ENCODE assay signal across 18 cellular contexts in genomic region chr13:108121406-108121805, GRCh38.
DNase-seq lines count a peak whose midpoint lies in the region; ATAC-seq and TF ChIP-seq lines count a peak whose summit lies in the region.
"Had no signal": no experiment of that assay in that cellular context is flagged by ENCODE, and none has a peak within 500 bp of the region (broad histone marks: within the 10 kb centered on the region; RNA-seq: fewer than 3 reads in every experiment).

No MANE protein-coding gene starts in this region.

- intact Hi-C loops in A673 (cut with micrococcal nuclease; ENCODE audit: unreplicated experiment): no loop called here
- intact Hi-C loops in left lung (cut with DNase I): no loop called here

- BruUV-seq in A673 (replicated peaks; lab: Mats Ljungman, UMichigan): no TSS peak

- H3K36me3 ChIP-seq in A673 (ENCODE audit: insufficient read depth, low read length, poor library complexity, severe bottlenecking) (no peaks in the 10 kb centered on the region), H7 (replicated peaks; ENCODE audit: control insufficient read depth, insufficient read depth, low read length) (no peaks in the 10 kb centered on the region), OCI-LY3 (replicated peaks; ENCODE audit: low read depth, low read length) (no peaks in the 10 kb centered on the region), left lung (no peaks in the 10 kb centered on the region)

- DNase-seq in A673 (ENCODE audit: low spot score): peak; percentile 18
- peak; percentile 1 for DNase-seq in H7
- no peak for DNase-seq in epithelial cell of proximal tubule (ENCODE audit: low read depth)
- no peak for DNase-seq in NCI-H345 (lab: John Stamatoyannopoulos, UW)
- no peak for DNase-seq in left lung
- DNase-seq: AML-193; CD4-positive, CD25-positive, alpha-beta regulatory T cell; DND-41; GDM1; GM23248; HFFc6; MM.1S; NCI-H1105 treated with DMSO at 0.1 percent for 48 hours; NCI-H187 treated with DMSO at 0.1 percent for 48 hours; RPMI8226 had no signal

- TF ChIP-seq CTCF in A673 (conservative IDR thresholded peaks at IDR 0.05; ENCODE audit: low read depth, low read length): no peak
- TF ChIP-seq CTCF in OCI-LY3 (IDR thresholded peaks at IDR 0.05; ENCODE audit: low read depth, low read length): no peak
- peak; percentile 7 for TF ChIP-seq CTCF in epithelial cell of proximal tubule (conservative IDR thresholded peaks at IDR 0.05; ENCODE audit: low read depth, low read length)
- TF ChIP-seq CTCF in left lung (IDR thresholded peaks at IDR 0.05): no peak

- H3K4me1 ChIP-seq in A673 (ENCODE audit: insufficient read depth, low read length, poor library complexity, severe bottlenecking): peaks cover 6% of the 10 kb centered on the region
- peaks cover 10% of the 10 kb centered on the region for H3K4me1 ChIP-seq in OCI-LY3 (ENCODE audit: low read length)
- H3K4me1 ChIP-seq in left lung: no peaks in the 10 kb centered on the region
- H3K4me1 ChIP-seq: A549 had no signal

- no peak for ATAC-seq in left lung
- ATAC-seq in HG03039 (IDR thresholded peaks at IDR 0.05; ENCODE audit: unreplicated experiment): no peak
- ATAC-seq: A549 had no signal

- H3K9ac ChIP-seq in OCI-LY3 (ENCODE audit: low read length): no peak overlapping the region
- H3K9ac ChIP-seq: GM23248 had no signal

- CTCF ChIA-PET in A673 (lab: Charles Lee): no interaction called here

- no peaks in the 10 kb centered on the region for H4K20me1 ChIP-seq in OCI-LY3 (ENCODE audit: insufficient read depth, low read length)

- no peak overlapping the region for H2AFZ ChIP-seq in OCI-LY3 (ENCODE audit: low read depth, low read length)
- H2AFZ ChIP-seq: GM23248 had no signal

- peak overlapping the region; percentile 29; the same call in 1 of the 2 replicates for H3K4me2 ChIP-seq in OCI-LY3 (ENCODE audit: low read length)
- H3K4me2 ChIP-seq: A549 had no signal

- H3K9me3 ChIP-seq in A673 (ENCODE audit: low read depth, low read length, poor library complexity, severe bottlenecking) (no peaks in the 10 kb centered on the region), OCI-LY3 (ENCODE audit: insufficient read depth, low read length) (no peaks in the 10 kb centered on the region), left lung (no peaks in the 10 kb centered on the region)
- H3K9me3 ChIP-seq: A549 had no signal

- POLR2A ChIA-PET in A673 (lab: Charles Lee; ENCODE audit: low non-redundant PET): no interaction called here

- no peak overlapping the region for H3K27ac ChIP-seq in A673 (ENCODE audit: low read depth, low read length, poor library complexity, severe bottlenecking)
- no peak overlapping the region for H3K27ac ChIP-seq in OCI-LY3 (ENCODE audit: low read length)
- H3K27ac ChIP-seq in left lung: no peak overlapping the region
- H3K27ac ChIP-seq: A549, GM23248 had no signal

- H3K27me3 ChIP-seq in A673 (replicated peaks; ENCODE audit: insufficient read depth, low read depth, low read length, poor library complexity) (no peaks in the 10 kb centered on the region), H7 (ENCODE audit: control insufficient read depth, insufficient read depth, low read length) (no peaks in the 10 kb centered on the region), OCI-LY3 (ENCODE audit: low read depth, low read length) (no peaks in the 10 kb centered on the region), left lung (no peaks in the 10 kb centered on the region)

- H3K4me3 ChIP-seq in A673 (ENCODE audit: low read depth, low read length, poor library complexity, severe bottlenecking) (no peak overlapping the region), H7 (ENCODE audit: insufficient read depth, low read depth, low read length) (no peak overlapping the region), OCI-LY3 (ENCODE audit: low read length) (no peak overlapping the region), epithelial cell of proximal tubule (ENCODE audit: low read depth, low read length) (no peak overlapping the region), left lung (no peak overlapping the region)
- H3K4me3 ChIP-seq: A549, GM23248 had no signal

- H3K79me2 ChIP-seq in OCI-LY3 (ENCODE audit: low read length): no peaks in the 10 kb centered on the region

Comparison
In these comparisons a context has a peak if more than half of its experiments do, and no peak if none do; other contexts are left out.
1. DNase-seq: peak in A673 (single experiment) and H7 (single experiment); none in epithelial cell of proximal tubule (single experiment), NCI-H345 (single experiment) and left lung (0 of 2).